22 cellular contexts compared by ENCODE assay signal in the genomic region with DNA sequence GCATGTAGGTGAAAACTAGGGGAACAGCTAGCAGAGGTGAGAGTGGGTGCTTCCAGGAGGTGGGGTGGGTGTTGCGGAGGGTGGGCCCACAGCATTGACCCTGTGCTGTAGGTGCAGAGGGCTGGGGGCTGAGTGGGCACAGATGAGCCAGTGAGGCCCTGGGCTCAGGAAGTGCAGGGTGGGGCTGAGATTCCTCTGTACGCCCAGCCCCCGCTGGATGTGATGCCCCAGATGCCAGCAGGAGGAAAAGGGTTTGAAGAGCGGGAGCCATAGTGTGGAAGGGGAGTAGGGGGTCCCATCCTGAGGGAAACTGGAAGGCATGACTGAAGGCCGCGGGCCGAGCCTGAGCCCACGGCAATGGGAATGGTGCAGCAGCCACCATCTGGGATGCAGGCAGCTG. TPM values are rescaled to one million over a fixed set of nuclear protein-coding genes. Genes with fewer than 3 reads are reported as not detected.
DNase-seq lines count a peak whose midpoint lies in the region; ATAC-seq, FAIRE-seq and TF ChIP-seq lines count a peak whose summit lies in the region.
"Had no signal": no experiment of that assay in that cellular context is flagged by ENCODE, and none has a peak within 500 bp of the region (broad histone marks: within the 10 kb centered on the region; RNA-seq: fewer than 3 reads in every experiment).

No MANE protein-coding gene starts in this region.

- H3K36me3 ChIP-seq in kidney (ENCODE audit: control insufficient read depth in 1 of 2, insufficient read depth in 2 of 2, low read length in 2 of 2), result no peaks in the 10 kb centered on the region
- H3K36me3 ChIP-seq: BLaER1 had no signal

- peak; percentile 37 for DNase-seq in natural killer cell treated with Interleukin-12 subunit alpha and Interleukin-12 subunit beta and Interleukin-15 and Interleukin-18, amount 100 ng/mL, for 72 hours (ENCODE audit: low spot score)
- DNase-seq in natural killer cell, result no peak
- DNase-seq in kidney, result peak; percentile 55
- peak; percentile 51 for DNase-seq in posterior vena cava (ENCODE audit: low spot score)
- no peak for DNase-seq in NCI-H774 (lab: John Stamatoyannopoulos, UW)
- no peak for DNase-seq in KG1 (lab: John Stamatoyannopoulos, UW)
- DNase-seq in NCI-H1048 (lab: John Stamatoyannopoulos, UW), result no peak
- DNase-seq: CD4-positive, alpha-beta memory T cell; DMS153; GDM1; MM.1S; NCI-H1092 treated with DMSO at 0.1 percent for 48 hours; NCI-H1694; NCI-H2081 treated with DMSO at 0.1 percent for 48 hours; NCI-H82; SIG-M5 had no signal

- no peak overlapping the region for H3K9ac ChIP-seq in kidney (ENCODE audit: low read length in 2 of 2)
- H3K9ac ChIP-seq: BLaER1 had no signal

- intact Hi-C loops in natural killer cell (cut with micrococcal nuclease), result loop anchor here (5.0 kb wide), 1 partner anchor 283 kb away; the partner anchor contains the start of gene GPC1
- intact Hi-C loops in kidney (cut with DNase I), result no loop called here
- intact Hi-C loops in posterior vena cava (cut with DNase I), result no loop called here

- no peaks in the 10 kb centered on the region for H3K4me1 Mint-ChIP-seq in natural killer cell treated with Interleukin-12 subunit alpha and Interleukin-12 subunit beta and Interleukin-15 and Interleukin-18, amount 100 ng/mL, for 72 hours (ENCODE audit: low read depth in 2 of 2)
- H3K4me1 Mint-ChIP-seq in natural killer cell, result no peaks in the 10 kb centered on the region

- no peak overlapping the region for H3K4me3 ChIP-seq in kidney (ENCODE audit: low read length in 2 of 2)
- H3K4me3 ChIP-seq: A549, BLaER1, GM23338 had no signal

- H3K36me3 Mint-ChIP-seq in natural killer cell treated with Interleukin-12 subunit alpha and Interleukin-12 subunit beta and Interleukin-15 and Interleukin-18, amount 100 ng/mL, for 72 hours, result no peaks in the 10 kb centered on the region
- no peaks in the 10 kb centered on the region for H3K36me3 Mint-ChIP-seq in natural killer cell
- H3K36me3 Mint-ChIP-seq: CD4-positive, alpha-beta memory T cell had no signal

- no peak for ATAC-seq in natural killer cell treated with Interleukin-12 subunit alpha and Interleukin-12 subunit beta and Interleukin-15 and Interleukin-18, amount 100 ng/mL, for 72 hours
- no peak for ATAC-seq in natural killer cell
- ATAC-seq: A549, GM23338, HCT116 had no signal

- no peak overlapping the region for H3K27ac Mint-ChIP-seq in natural killer cell treated with Interleukin-12 subunit alpha and Interleukin-12 subunit beta and Interleukin-15 and Interleukin-18, amount 100 ng/mL, for 72 hours
- no peak overlapping the region for H3K27ac Mint-ChIP-seq in natural killer cell
- H3K27ac Mint-ChIP-seq: CD4-positive, alpha-beta memory T cell; GM23338 had no signal

- peaks cover 15 to 23% of the 10 kb centered on the region in 2 donors for H3K27me3 Mint-ChIP-seq in natural killer cell treated with Interleukin-12 subunit alpha and Interleukin-12 subunit beta and Interleukin-15 and Interleukin-18, amount 100 ng/mL, for 72 hours
- H3K27me3 Mint-ChIP-seq in natural killer cell (ENCODE audit: low read depth in 2 of 2), result peaks cover 0 to 4% of the 10 kb centered on the region in 2 donors

- no peak overlapping the region for H3K4me3 Mint-ChIP-seq in natural killer cell treated with Interleukin-12 subunit alpha and Interleukin-12 subunit beta and Interleukin-15 and Interleukin-18, amount 100 ng/mL, for 72 hours
- no peak overlapping the region for H3K4me3 Mint-ChIP-seq in natural killer cell
- H3K4me3 Mint-ChIP-seq: CD4-positive, alpha-beta memory T cell; GM23338 had no signal

- no peak for FAIRE-seq in kidney (lab: Jason Lieb, UNC)
- FAIRE-seq: A549 had no signal

- H3K27ac ChIP-seq in kidney (ENCODE audit: low read depth in 2 of 2, low read length in 2 of 2), result no peak overlapping the region
- H3K27ac ChIP-seq: A549, BLaER1 had no signal

- no peaks in the 10 kb centered on the region for H3K4me1 ChIP-seq in kidney (ENCODE audit: control insufficient read depth in 1 of 2, insufficient read depth in 1 of 2, low read depth in 1 of 2, low read length in 2 of 2)
- H3K4me1 ChIP-seq: A549, BLaER1 had no signal

- H3K9me3 Mint-ChIP-seq in natural killer cell treated with Interleukin-12 subunit alpha and Interleukin-12 subunit beta and Interleukin-15 and Interleukin-18, amount 100 ng/mL, for 72 hours, result no peaks in the 10 kb centered on the region
- H3K9me3 Mint-ChIP-seq in natural killer cell, result no peaks in the 10 kb centered on the region
- H3K9me3 Mint-ChIP-seq: GM23338 had no signal

- H3K9me3 ChIP-seq in kidney (ENCODE audit: control insufficient read depth in 1 of 2, low read length in 2 of 2), result no peaks in the 10 kb centered on the region
- H3K9me3 ChIP-seq: BLaER1 had no signal

- TF ChIP-seq CTCF in natural killer cell (IDR thresholded peaks at IDR 0.05) (no peak), kidney (IDR thresholded peaks at IDR 0.05; ENCODE audit: borderline replicate concordance, extremely low read depth, insufficient read depth) (no peak)

RNA-seq across cellular contexts. Expression of gene OTOS, which starts 14.1 kb away (rescaled TPM):
- not detected for total RNA-seq in natural killer cell treated with Interleukin-12 subunit alpha and Interleukin-12 subunit beta and Interleukin-15 and Interleukin-18, amount 100 ng/mL, for 72 hours
- not detected for total RNA-seq in natural killer cell
- total RNA-seq in kidney, result 4.6 TPM
- polyA plus RNA-seq in kidney (ENCODE audit: insufficient read depth, low read depth, low replicate concordance), result 1.5 TPM
- total RNA-seq in posterior vena cava, result not detected
- total RNA-seq: CD4-positive, alpha-beta memory T cell; GM23338; LHCN-M2; NCI-H460 had no signal
- polyA plus RNA-seq: A549; CD4-positive, alpha-beta memory T cell had no signal

RNA-seq across cellular contexts. Expression of gene COPS9, which starts 18.5 kb away (rescaled TPM):
- total RNA-seq in natural killer cell treated with Interleukin-12 subunit alpha and Interleukin-12 subunit beta and Interleukin-15 and Interleukin-18, amount 100 ng/mL, for 72 hours, result 100 to 1,000 TPM; 117 to 131 TPM
- total RNA-seq in natural killer cell, result 10 to 100 TPM; 51.5 to 76.5 (median 53.5) TPM
- 119 TPM for total RNA-seq in kidney
- 310 TPM for polyA plus RNA-seq in kidney (ENCODE audit: insufficient read depth, low read depth, low replicate concordance)
- total RNA-seq in posterior vena cava, result 100 to 1,000 TPM in 1 of 2 donors, 10 to 100 TPM in 1; 93.3 to 127 TPM

Comparison
In these comparisons a context has a peak if more than half of its experiments do, and no peak if none do; other contexts are left out.
1. DNase-seq: peak in natural killer cell treated with Interleukin-12 subunit alpha and Interleukin-12 subunit beta and Interleukin-15 and Interleukin-18, amount 100 ng/mL, for 72 hours (single experiment), kidney (single experiment) and posterior vena cava (single experiment); none in natural killer cell (single experiment), NCI-H774 (single experiment), KG1 (single experiment) and NCI-H1048 (single experiment).